27 cellular contexts compared by ENCODE assay signal in the genomic region with DNA sequence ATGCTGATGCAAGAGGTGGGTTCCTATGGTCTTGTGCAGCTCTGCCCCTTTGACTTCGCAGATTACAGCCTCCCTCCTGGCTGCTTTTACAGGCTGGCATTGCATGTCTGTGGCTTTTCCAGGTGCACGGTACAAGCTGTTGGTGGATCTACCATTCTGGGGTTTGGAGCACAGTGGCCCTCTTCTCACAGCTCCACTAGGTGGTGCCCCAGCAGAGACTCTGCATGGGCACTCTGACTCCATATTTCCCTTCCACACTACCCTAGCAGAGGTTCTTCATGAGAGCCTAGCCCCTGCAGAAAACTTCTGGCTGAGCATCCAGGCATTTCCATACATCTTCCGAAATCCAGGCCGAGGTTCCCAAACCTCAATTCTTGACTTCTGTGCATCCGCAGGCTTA.
DNase-seq lines count a peak whose midpoint lies in the region; ATAC-seq and TF ChIP-seq lines count a peak whose summit lies in the region.
"Had no signal": no experiment of that assay in that cellular context is flagged by ENCODE, and none has a peak within 500 bp of the region (broad histone marks: within the 10 kb centered on the region; RNA-seq: fewer than 3 reads in every experiment).

No MANE protein-coding gene starts in this region.

- H3K4me3 Mint-ChIP-seq in CD14-positive monocyte = no peak overlapping the region
- H3K4me3 Mint-ChIP-seq: activated B cell treated with CpG ODN at 0.5 μM for 24 hours; activated CD8-positive, alpha-beta T cell treated with anti-CD3 and anti-CD28 coated beads for 36 hours; memory B cell had no signal

- H3K27ac Mint-ChIP-seq in CD14-positive monocyte = no peak overlapping the region
- H3K27ac Mint-ChIP-seq: activated B cell treated with CpG ODN at 0.5 μM for 24 hours; activated CD8-positive, alpha-beta T cell treated with anti-CD3 and anti-CD28 coated beads for 36 hours; memory B cell had no signal

- ATAC-seq in GM18505 (IDR thresholded peaks at IDR 0.05; ENCODE audit: unreplicated experiment) = no peak
- ATAC-seq: activated CD8-positive, alpha-beta T cell treated with anti-CD3 and anti-CD28 coated beads for 36 hours; gastroesophageal sphincter; K562 had no signal

- TF ChIP-seq POLR2A in GM18505 (IDR thresholded peaks at IDR 0.05; ENCODE audit: borderline replicate concordance, extremely low read depth, insufficient read depth, insufficient read length) (no peak), thyroid gland (IDR thresholded peaks at IDR 0.05) (no peak)

- no peaks in the 10 kb centered on the region for H3K27me3 ChIP-seq in thyroid gland
- H3K27me3 ChIP-seq: cardiac muscle cell, gastroesophageal sphincter, SJCRH30, spleen had no signal

- H3K4me1 ChIP-seq in thyroid gland = no peaks in the 10 kb centered on the region
- H3K4me1 ChIP-seq: gastroesophageal sphincter, SJCRH30, spleen had no signal

- H3K27ac ChIP-seq in thyroid gland = no peak overlapping the region
- H3K27ac ChIP-seq: cardiac muscle cell, gastroesophageal sphincter, GM23248, SJCRH30, spleen had no signal

- TF ChIP-seq CTCF in CD14-positive monocyte (IDR thresholded peaks at IDR 0.05) = no peak
- TF ChIP-seq CTCF in GM12873 (IDR thresholded peaks at IDR 0.05; ENCODE audit: insufficient read depth, low read depth, low read length, missing control alignments) = peak; percentile 36
- peak; percentile 6 for TF ChIP-seq CTCF in choroid plexus epithelial cell (conservative IDR thresholded peaks at IDR 0.05; ENCODE audit: low read depth, low read length)
- TF ChIP-seq CTCF in thyroid gland (IDR thresholded peaks at IDR 0.05) = no peak

- 90 to 98% methylated on average over 5 of the region's 5 CpGs for WGBS in thyroid gland, 2 donors

- H3K4me3 ChIP-seq in choroid plexus epithelial cell (ENCODE audit: low read depth, low read length) (no peak overlapping the region), thyroid gland (replicated peaks in 1 of 3) (no peak overlapping the region)
- H3K4me3 ChIP-seq: cardiac muscle cell, gastroesophageal sphincter, GM23248, K562, SJCRH30, spleen had no signal

- H3K27me3 Mint-ChIP-seq in CD14-positive monocyte (ENCODE audit: low read depth in 3 of 3) = peaks cover 0 to 1% (median 0%) of the 10 kb centered on the region in 3 donors
- H3K27me3 Mint-ChIP-seq: activated B cell treated with CpG ODN at 0.5 μM for 24 hours; activated CD8-positive, alpha-beta T cell treated with anti-CD3 and anti-CD28 coated beads for 36 hours; memory B cell had no signal

- DNase-seq in CD14-positive monocyte (ENCODE audit: low spot score) (peak; percentile 41), NAMALWA (ENCODE audit: low spot score) (peak; percentile 28), choroid plexus epithelial cell (ENCODE audit: low read depth) (no peak), thyroid gland (no peak), C1 segment of cervical spinal cord (lab: John Stamatoyannopoulos, UW) (no peak), ureter (ENCODE audit: low spot score) (no peak)
- DNase-seq: activated B cell treated with CpG ODN at 0.5 μM for 24 hours; activated CD8-positive, alpha-beta T cell treated with anti-CD3 and anti-CD28 coated beads for 36 hours; activated naive CD4-positive, alpha-beta T cell treated with Interleukin-2 at 50 U/mL for 16 hours; activated T-cell treated with anti-CD3 and anti-CD28 coated beads, Interleukin-2, amount 50 U/mL, for 1 hour; AML-193; amygdala; COR-L47; EL; erythroblast; GM23248; NCI-H1417; nucleus accumbens; spleen; stimulated activated CD4-positive, alpha-beta T cell treated with anti-CD3 and anti-CD28 coated beads, Interleukin-4, amount 100 ng/mL, for 4 hours had no signal

- no peaks in the 10 kb centered on the region for H3K36me3 Mint-ChIP-seq in CD14-positive monocyte
- H3K36me3 Mint-ChIP-seq: memory B cell had no signal

- H3K9me3 Mint-ChIP-seq in CD14-positive monocyte = peaks cover 0 to 8% (median 6%) of the 10 kb centered on the region in 7 donors

- no peaks in the 10 kb centered on the region for H3K4me1 Mint-ChIP-seq in CD14-positive monocyte
- H3K4me1 Mint-ChIP-seq: activated B cell treated with CpG ODN at 0.5 μM for 24 hours, memory B cell had no signal

- intact Hi-C loops in CD14-positive monocyte (cut with micrococcal nuclease) = no loop called here
- intact Hi-C loops in thyroid gland (cut with DNase I) = no loop called here

- H3K36me3 ChIP-seq in thyroid gland = no peaks in the 10 kb centered on the region
- H3K36me3 ChIP-seq: cardiac muscle cell, gastroesophageal sphincter, SJCRH30, spleen had no signal

- H3K9me3 ChIP-seq in thyroid gland = no peaks in the 10 kb centered on the region
- H3K9me3 ChIP-seq: SJCRH30 had no signal

Comparison
In these comparisons a context has a peak if more than half of its experiments do, and no peak if none do; other contexts are left out.
1. DNase-seq: peak in CD14-positive monocyte (single experiment) and NAMALWA (single experiment); none in choroid plexus epithelial cell (single experiment), thyroid gland (0 of 2), C1 segment of cervical spinal cord (0 of 14) and ureter (single experiment).
2. CTCF ChIP-seq: peak in GM12873 (single experiment) and choroid plexus epithelial cell (single experiment); none in CD14-positive monocyte (single experiment) and thyroid gland (0 of 6).